In genomic region chrX:65581661-65582339, GRCh38 we compare ENCODE assay signal across 9 cellular contexts. TPM values are rescaled to one million over a fixed set of nuclear protein-coding genes. Genes with fewer than 3 reads are reported as not detected.
DNase-seq lines count a peak whose midpoint lies in the region; ATAC-seq and TF ChIP-seq lines count a peak whose summit lies in the region.
"Had no signal": no experiment of that assay in that cellular context is flagged by ENCODE, and none has a peak within 500 bp of the region (broad histone marks: within the 10 kb centered on the region; RNA-seq: fewer than 3 reads in every experiment).

No MANE protein-coding gene starts in this region.

- no peaks in the 10 kb centered on the region for H3K79me2 ChIP-seq in mesendoderm (ENCODE audit: control insufficient read depth, insufficient read depth, low read length)

- CTCF ChIA-PET in CD8-positive, alpha-beta memory T cell (lab: Charles Lee) = interaction anchor here (1.0 to 3.1 kb wide), 6 partner anchors 403 to 1147 kb away, joined by 3 to 8 read pairs (median 4); no protein-coding TSS in a partner anchor

- H3K27me3 Mint-ChIP-seq in CD8-positive, alpha-beta memory T cell = peaks cover 0 to 16% of the 10 kb centered on the region in 2 donors
- H3K27me3 Mint-ChIP-seq: activated naive CD4-positive, alpha-beta T cell treated with anti-CD3 and anti-CD28 coated beads, Interleukin-2, amount 50 U/mL, for 24 hours had no signal

- no peaks in the 10 kb centered on the region for H3K36me3 ChIP-seq in CD8-positive, alpha-beta memory T cell (ENCODE audit: insufficient read depth, low read length)
- H3K36me3 ChIP-seq in effector memory CD4-positive, alpha-beta T cell (ENCODE audit: control insufficient read depth, insufficient read depth, low read length) = no peaks in the 10 kb centered on the region
- H3K36me3 ChIP-seq in mesendoderm (ENCODE audit: control insufficient read depth, insufficient read depth, low read length) (no peaks in the 10 kb centered on the region), suprapubic skin (no peaks in the 10 kb centered on the region)

- peak overlapping the region; percentile 13 for H3K9ac ChIP-seq in mesendoderm (ENCODE audit: low read length)

- H4K5ac ChIP-seq in mesendoderm (ENCODE audit: low read length) = no peak overlapping the region

- peak overlapping the region; percentile 80 for H3K18ac ChIP-seq in mesendoderm (ENCODE audit: low read length)

- no peak overlapping the region for H2BK120ac ChIP-seq in mesendoderm (ENCODE audit: low read depth, low read length)

- peak overlapping the region; percentile 56 for H4K8ac ChIP-seq in mesendoderm (ENCODE audit: low read depth, low read length)

- peak overlapping the region; percentile 91 for H3K4ac ChIP-seq in mesendoderm (ENCODE audit: low read depth, low read length)

- no peaks in the 10 kb centered on the region for H3K27me3 ChIP-seq in CD8-positive, alpha-beta memory T cell (ENCODE audit: insufficient read depth, low read length, poor library complexity, severe bottlenecking)
- H3K27me3 ChIP-seq in effector memory CD4-positive, alpha-beta T cell (replicated peaks; ENCODE audit: control insufficient read depth, insufficient read depth, low read length, poor library complexity, severe bottlenecking) = no peaks in the 10 kb centered on the region
- no peaks in the 10 kb centered on the region for H3K27me3 ChIP-seq in mesendoderm (ENCODE audit: insufficient read depth, low read length, poor library complexity)
- no peaks in the 10 kb centered on the region for H3K27me3 ChIP-seq in suprapubic skin

- TF ChIP-seq CTCF in suprapubic skin (IDR thresholded peaks at IDR 0.05) = peak; percentile 42 to 62

- H3K9me3 ChIP-seq in CD8-positive, alpha-beta memory T cell (ENCODE audit: low read length) = no peaks in the 10 kb centered on the region
- H3K9me3 ChIP-seq in effector memory CD4-positive, alpha-beta T cell (ENCODE audit: control insufficient read depth, low read length) = no peaks in the 10 kb centered on the region
- H3K9me3 ChIP-seq in suprapubic skin = no peaks in the 10 kb centered on the region

- H3K23ac ChIP-seq in mesendoderm (ENCODE audit: low read length) = no peak overlapping the region

- DNase-seq in CD8-positive, alpha-beta memory T cell = peak; percentile 12 to 64 (median 52)
- DNase-seq in GM19238 (ENCODE audit: insufficient read length, low spot score) = peak; percentile 53
- peak; percentile 66 for DNase-seq in NCI-H460 (ENCODE audit: extremely low read depth, low read depth)
- peak; percentile 49 for DNase-seq in activated CD4-positive, alpha-beta T cell treated with anti-CD3 and anti-CD28 coated beads, Interleukin-2, amount 50 U/mL, for 1 hour
- peak; percentile 35 to 48 (median 40) for DNase-seq in effector memory CD4-positive, alpha-beta T cell
- DNase-seq in mesendoderm = peak; percentile 82
- peak in 1 of 2 donors; percentile 68 for DNase-seq in suprapubic skin (ENCODE audit: low spot score in 2 of 2)

- peaks cover 5% of the 10 kb centered on the region for H3K4me1 ChIP-seq in CD8-positive, alpha-beta memory T cell (ENCODE audit: insufficient read depth, low read length)
- peaks cover 4% of the 10 kb centered on the region for H3K4me1 ChIP-seq in effector memory CD4-positive, alpha-beta T cell (ENCODE audit: control insufficient read depth, insufficient read depth, low read length, poor library complexity, severe bottlenecking)
- H3K4me1 ChIP-seq in mesendoderm (ENCODE audit: control insufficient read depth, low read depth, low read length) (no peaks in the 10 kb centered on the region), suprapubic skin (no peaks in the 10 kb centered on the region)

- WGBS in mesendoderm (ENCODE audit: extremely low coverage, insufficient coverage, low lambda C conversion rate) = no CpG with 5 or more reads among the region's 12 CpGs
- 19% methylated on average over 12 of the region's 12 CpGs for WGBS in suprapubic skin

- no peak overlapping the region for H2BK5ac ChIP-seq in mesendoderm (ENCODE audit: low read length)

- no peaks in the 10 kb centered on the region for H3K79me1 ChIP-seq in mesendoderm (ENCODE audit: low read length)

- H2AK5ac ChIP-seq in mesendoderm (ENCODE audit: low read length) = no peak overlapping the region

- H2BK15ac ChIP-seq in mesendoderm (replicated peaks; ENCODE audit: low read depth) = no peak overlapping the region

- no peaks in the 10 kb centered on the region for H3K36me3 Mint-ChIP-seq in CD8-positive, alpha-beta memory T cell
- H3K36me3 Mint-ChIP-seq: activated naive CD4-positive, alpha-beta T cell treated with anti-CD3 and anti-CD28 coated beads, Interleukin-2, amount 50 U/mL, for 24 hours had no signal

- H3K9me3 Mint-ChIP-seq in CD8-positive, alpha-beta memory T cell = no peaks in the 10 kb centered on the region
- H3K9me3 Mint-ChIP-seq: activated naive CD4-positive, alpha-beta T cell treated with anti-CD3 and anti-CD28 coated beads, Interleukin-2, amount 50 U/mL, for 24 hours had no signal

- H3K27ac Mint-ChIP-seq in CD8-positive, alpha-beta memory T cell = peak overlapping the region in 1 of 8 donors; percentile 87
- H3K27ac Mint-ChIP-seq: activated naive CD4-positive, alpha-beta T cell treated with anti-CD3 and anti-CD28 coated beads, Interleukin-2, amount 50 U/mL, for 24 hours had no signal

- TF ChIP-seq EP300 in suprapubic skin (IDR thresholded peaks at IDR 0.05) = no peak

- peak; percentile 86 for ATAC-seq in HG03159 (IDR thresholded peaks at IDR 0.05; ENCODE audit: unreplicated experiment)

- no peak overlapping the region for H3K27ac ChIP-seq in CD8-positive, alpha-beta memory T cell (ENCODE audit: low read depth, low read length)
- no peak overlapping the region for H3K27ac ChIP-seq in effector memory CD4-positive, alpha-beta T cell (ENCODE audit: insufficient read depth, low read length, poor library complexity, severe bottlenecking)
- H3K27ac ChIP-seq in mesendoderm (ENCODE audit: low read depth, low read length) (no peak overlapping the region), suprapubic skin (no peak overlapping the region)

- POLR2A ChIA-PET in CD8-positive, alpha-beta memory T cell (lab: Charles Lee) = no interaction called here

- H3K56ac ChIP-seq in mesendoderm (ENCODE audit: low read length) = peak overlapping the region; percentile 56

- no peak for TF ChIP-seq POLR2A in suprapubic skin (IDR thresholded peaks at IDR 0.05)

- H3K4me2 ChIP-seq in mesendoderm (ENCODE audit: low read length) = no peak overlapping the region

- peaks cover 5 to 6% (median 5%) of the 10 kb centered on the region in 3 donors for H3K4me1 Mint-ChIP-seq in CD8-positive, alpha-beta memory T cell

- H3K4me3 Mint-ChIP-seq in CD8-positive, alpha-beta memory T cell = no peak overlapping the region
- H3K4me3 Mint-ChIP-seq: activated naive CD4-positive, alpha-beta T cell treated with anti-CD3 and anti-CD28 coated beads, Interleukin-2, amount 50 U/mL, for 24 hours had no signal

- no peak overlapping the region for H3K4me3 ChIP-seq in CD8-positive, alpha-beta memory T cell (ENCODE audit: low read length)
- H3K4me3 ChIP-seq in effector memory CD4-positive, alpha-beta T cell (ENCODE audit: insufficient read depth, low read depth, low read length, poor library complexity, severe bottlenecking) = no peak overlapping the region
- no peak overlapping the region for H3K4me3 ChIP-seq in mesendoderm (ENCODE audit: low read length)
- H3K4me3 ChIP-seq in suprapubic skin = no peak overlapping the region

RNA-seq across cellular contexts. Expression of gene LAS1L, which starts 47.2 kb away (rescaled TPM):
- total RNA-seq in CD8-positive, alpha-beta memory T cell = 10 to 100 TPM; 70.7 to 74.3 TPM
- polyA plus RNA-seq in CD8-positive, alpha-beta memory T cell = 44.8 TPM
- total RNA-seq in NCI-H460 (2014; rRNA removed; shearing (Covaris generic)) = 45.4 and 48.7 TPM in 2 replicates
- polyA plus RNA-seq in NCI-H460 (2014; cell fraction: nucleus; rRNA removed) = 53.6 and 63.4 TPM in 2 replicates
- 41.3 TPM for polyA plus RNA-seq in mesendoderm (2013, experiment 1 of 2)
- 42.3 TPM for polyA plus RNA-seq in mesendoderm (2013, experiment 2 of 2)
- total RNA-seq in suprapubic skin = 10 to 100 TPM; 17.2 to 38.2 (median 31.5) TPM
